ENCODE assay signal across 14 cellular contexts in the genomic region with DNA sequence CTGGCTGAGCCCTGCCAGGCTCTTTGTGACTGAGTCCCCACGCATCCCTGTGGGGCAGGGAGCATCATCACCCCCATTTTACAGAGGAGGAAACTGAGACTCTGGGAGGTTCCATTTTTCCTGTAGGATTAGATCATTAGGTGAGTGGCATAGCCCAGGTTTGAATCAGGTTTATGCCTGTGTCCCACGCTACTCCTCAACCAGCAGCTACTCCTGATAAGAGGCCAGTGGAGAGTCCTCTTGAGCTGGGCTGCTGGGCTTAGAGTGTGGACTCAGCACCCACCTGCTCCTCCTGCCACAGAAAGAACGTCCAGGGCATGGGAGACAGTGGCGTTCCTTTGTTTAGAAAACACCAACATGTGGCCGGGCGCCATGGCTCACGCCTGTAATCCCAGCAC.
"Had no signal": no experiment of that assay in that cellular context is flagged by ENCODE, and none has a peak within 500 bp of the region (broad histone marks: within the 10 kb centered on the region; RNA-seq: fewer than 3 reads in every experiment).

No MANE protein-coding gene starts in this region.

- H3K4me3 ChIP-seq: dorsolateral prefrontal cortex, skin epidermis, transverse colon had no signal

- H3K36me3 ChIP-seq: transverse colon had no signal

- FAIRE-seq: endometrium had no signal

- H3K4me1 ChIP-seq: transverse colon had no signal

- H3K27me3 Mint-ChIP-seq: activated naive CD8-positive, alpha-beta T cell; naive thymus-derived CD4-positive, alpha-beta T cell had no signal

- H3K9me3 ChIP-seq: transverse colon had no signal

- H3K4me3 Mint-ChIP-seq: activated naive CD8-positive, alpha-beta T cell; naive thymus-derived CD4-positive, alpha-beta T cell had no signal

- H3K9me3 Mint-ChIP-seq: activated T-helper 2 cell treated with anti-CD3 and anti-CD28 coated beads, Interferon-gamma antibody, Interleukin-2, Interleukin-4, amounts not matched to agents 10 μg/mL and 5 μg/mL and 100 μg/mL, durations not matched to agents 14 hours and 24 hours and 36 hours; immature natural killer cell; naive thymus-derived CD4-positive, alpha-beta T cell had no signal

- H3K27me3 ChIP-seq: transverse colon had no signal

- DNase-seq: activated CD4-positive, alpha-beta T cell treated with anti-CD3 and anti-CD28 coated beads for 48 hours; activated CD8-positive, alpha-beta memory T cell treated with anti-CD3 and anti-CD28 coated beads for 24 hours; anterior cingulate cortex; dorsolateral prefrontal cortex; immature natural killer cell; left cardiac atrium; naive thymus-derived CD4-positive, alpha-beta T cell; posterior cingulate gyrus; transverse colon had no signal

- ATAC-seq: esophagus mucosa had no signal

- H3K27ac ChIP-seq: transverse colon had no signal
